ENCODE assay signal across 2 cellular contexts in genomic region chr10:26640391-26640790, GRCh38.
TF ChIP-seq lines count a peak whose summit lies in the region.

No MANE protein-coding gene starts in this region.

TF ChIP-seq in GM23338, 12 proteins besides CTCF, POLR2A, EP300 and RAD21:
- TF ChIP-seq STAT1 (IDR thresholded peaks at IDR 0.05; ENCODE audit: unreplicated experiment) (no peak), ZNF462 (CRISPR knock-in tag; IDR thresholded peaks at IDR 0.05) (no peak), EZH2 (IDR thresholded peaks at IDR 0.05; ENCODE audit: low read depth, unreplicated experiment) (no peak), NANOG (IDR thresholded peaks at IDR 0.05; ENCODE audit: borderline replicate concordance) (no peak), REST (IDR thresholded peaks at IDR 0.05; ENCODE audit: unreplicated experiment) (no peak), EZH2phosphoT487 (IDR thresholded peaks at IDR 0.05; ENCODE audit: unreplicated experiment) (no peak), CREB1 (CRISPR knock-in tag; IDR thresholded peaks at IDR 0.05; ENCODE audit: low read depth) (no peak), ZNF114 (CRISPR knock-in tag; IDR thresholded peaks at IDR 0.05) (no peak), ETS1 (IDR thresholded peaks at IDR 0.05) (no peak)

TF ChIP-seq in H1, 55 proteins besides CTCF, POLR2A, EP300 and RAD21:
- no peak for TF ChIP-seq SP4 (IDR thresholded peaks at IDR 0.05; ENCODE audit: low read length)
- TF ChIP-seq RFX5 (IDR thresholded peaks at IDR 0.05; ENCODE audit: borderline replicate concordance, low read depth, low read length): no peak
- TF ChIP-seq JUND (IDR thresholded peaks at IDR 0.05; ENCODE audit: low read length): no peak
- no peak for TF ChIP-seq CHD1 (IDR thresholded peaks at IDR 0.05; ENCODE audit: low read depth, low read length)
- no peak for TF ChIP-seq POLR2AphosphoS5 (IDR thresholded peaks at IDR 0.05; ENCODE audit: low read depth, low read length)
- no peak for TF ChIP-seq GABPA (IDR thresholded peaks at IDR 0.05; ENCODE audit: borderline replicate concordance, insufficient read depth, low read length)
- TF ChIP-seq KDM1A (IDR thresholded peaks at IDR 0.05; ENCODE audit: borderline replicate concordance, low read length): no peak
- TF ChIP-seq TCF12 (IDR thresholded peaks at IDR 0.05; ENCODE audit: low read depth, low read length): no peak
- TF ChIP-seq SIN3A (conservative IDR thresholded peaks at IDR 0.05 in 1 of 2, IDR thresholded peaks at IDR 0.05 in 1 of 2; ENCODE audit: low read depth in 1 of 2, low read length in 2 of 2): no peak
- no peak for TF ChIP-seq GTF2F1 (IDR thresholded peaks at IDR 0.05; ENCODE audit: borderline replicate concordance, low read depth, low read length)
- no peak for TF ChIP-seq E2F6 (IDR thresholded peaks at IDR 0.05)
- TF ChIP-seq CHD2 (IDR thresholded peaks at IDR 0.05; ENCODE audit: low read length): no peak
- TF ChIP-seq RXRA (IDR thresholded peaks at IDR 0.05; ENCODE audit: insufficient read depth, low read depth, low read length): no peak
- TF ChIP-seq SP1 (IDR thresholded peaks at IDR 0.05; ENCODE audit: low read depth, low read length): no peak
- no peak for TF ChIP-seq HDAC6 (IDR thresholded peaks at IDR 0.05; ENCODE audit: low read depth, low read length)
- no peak for TF ChIP-seq TAF1 (IDR thresholded peaks at IDR 0.05; ENCODE audit: low read depth, low read length)
- no peak for TF ChIP-seq NRF1 (IDR thresholded peaks at IDR 0.05; ENCODE audit: low read depth, low read length)
- no peak for TF ChIP-seq NANOG (IDR thresholded peaks at IDR 0.05; ENCODE audit: insufficient read depth, low read depth, low read length, poor library complexity, severe bottlenecking)
